In the genomic region with DNA sequence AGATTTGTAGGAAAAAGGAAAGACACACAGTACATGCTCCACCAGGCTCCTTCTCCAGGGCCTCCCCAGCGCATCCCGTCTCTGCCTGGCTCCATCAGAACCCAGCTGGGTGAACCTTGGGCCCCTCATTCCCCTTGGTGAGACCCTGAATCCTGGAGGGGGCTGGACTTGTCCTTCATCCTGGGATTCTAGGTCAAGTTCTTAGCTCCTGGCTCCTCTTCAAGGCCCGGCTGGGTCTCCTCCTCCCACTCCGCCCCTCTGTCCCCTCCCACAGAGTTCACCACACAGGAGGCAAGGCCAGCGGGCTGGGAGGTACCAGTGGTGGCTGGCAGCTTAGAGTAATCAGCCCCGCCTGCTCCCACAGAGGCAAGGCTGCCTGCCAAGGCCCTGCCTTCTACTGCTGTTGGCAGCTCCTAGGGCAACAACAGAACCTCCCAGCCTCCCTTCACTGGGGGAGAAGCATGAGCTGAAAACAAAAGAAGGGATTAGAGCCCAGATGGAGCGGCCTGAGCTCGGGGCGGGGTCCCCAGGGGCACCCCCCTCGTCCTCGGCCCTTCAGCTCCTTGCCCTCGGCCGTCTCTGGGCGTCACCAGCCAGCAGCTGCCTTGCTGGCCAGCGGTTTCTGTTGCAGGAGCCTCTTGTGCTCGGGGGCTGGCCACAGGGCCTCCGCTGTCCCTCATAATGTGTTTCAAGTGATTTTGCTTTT, we compare ENCODE assay signal across 8 cellular contexts. TPM values are rescaled to one million over a fixed set of nuclear protein-coding genes. Genes with fewer than 3 reads are reported as not detected.
DNase-seq lines count a peak whose midpoint lies in the region; ATAC-seq, FAIRE-seq and TF ChIP-seq lines count a peak whose summit lies in the region.

No MANE protein-coding gene starts in this region.

- H3K4me1 ChIP-seq in BE2C (peaks cover 8% of the 10 kb centered on the region), heart left ventricle (peaks cover 16 to 74% (median 47%) of the 10 kb centered on the region in 12 donors)

- H3K27ac ChIP-seq in angular gyrus (ENCODE audit: low read depth, low read length), result peak overlapping the region; percentile 93
- peak overlapping the region; percentile 85 to 99 (median 94) for H3K27ac ChIP-seq in heart left ventricle

- 13 to 22% (median 20%) methylated on average over 5 to 17 of the region's 17 CpGs for WGBS in heart left ventricle, 4 donors

- peak; percentile 91 to 95 (median 92) for ATAC-seq in heart left ventricle
- no peak for ATAC-seq in GM19035 (IDR thresholded peaks at IDR 0.05; ENCODE audit: unreplicated experiment)

- H3K27me3 ChIP-seq in BE2C, result no peaks in the 10 kb centered on the region
- no peaks in the 10 kb centered on the region for H3K27me3 ChIP-seq in heart left ventricle

- H3K36me3 ChIP-seq in BE2C, result no peaks in the 10 kb centered on the region
- no peaks in the 10 kb centered on the region for H3K36me3 ChIP-seq in heart left ventricle

- FAIRE-seq in H54 (lab: Jason Lieb, UNC) (no peak), GM19239 (lab: Jason Lieb, UNC) (no peak)

- H3K4me3 ChIP-seq in BE2C (ENCODE audit: low read depth, low read length), result no peak overlapping the region
- peak overlapping the region in 10 of 12 donors; percentile 14 to 51 (median 38) for H3K4me3 ChIP-seq in heart left ventricle

- H3K9me3 ChIP-seq in BE2C, result no peaks in the 10 kb centered on the region
- H3K9me3 ChIP-seq in heart left ventricle, result no peaks in the 10 kb centered on the region

- intact Hi-C loops in heart left ventricle (cut with DNase I), result loop anchor here in 7 of 10 donors (1.0 to 5.0 kb wide), 5 partner anchors 44 to 63 kb away; a partner anchor contains a TSS

- no peak for TF ChIP-seq CTCF in BE2C (IDR thresholded peaks at IDR 0.05; ENCODE audit: low read depth, low read length)
- no peak for TF ChIP-seq CTCF in heart left ventricle (IDR thresholded peaks at IDR 0.05)

- TF ChIP-seq POLR2A in H54 (IDR thresholded peaks at IDR 0.05; ENCODE audit: low read depth, low read length) (no peak), heart left ventricle (IDR thresholded peaks at IDR 0.05) (peak in 1 of 2 donors; percentile 74)

- DNase-seq in BE2C (peak; percentile 92), H54 (ENCODE audit: insufficient read length, low spot score) (peak; percentile 69), NCI-H460 (ENCODE audit: extremely low read depth, low read depth) (peak; percentile 90), heart left ventricle (peak; percentile 94 to 98 (median 96)), pons (ENCODE audit: low spot score) (peak; percentile 98), GM19239 (ENCODE audit: insufficient read length, low spot score) (no peak)

RNA-seq across cellular contexts. Expression of a gene that starts 49.4 kb away (rescaled TPM):
- polyA plus RNA-seq in BE2C (2012; ENCODE audit: insufficient read depth, insufficient read length, low read depth), result 217 TPM
- 368 and 369 TPM in 2 replicates for total RNA-seq in NCI-H460 (2014; rRNA removed; shearing (Covaris generic))
- 241 and 252 TPM in 2 replicates for polyA plus RNA-seq in NCI-H460 (2014; cell fraction: nucleus; rRNA removed)
- 100 to 1,000 TPM; 146 to 230 (median 176) TPM for total RNA-seq in heart left ventricle
- 100 to 1,000 TPM; 123 to 293 TPM for polyA plus RNA-seq in heart left ventricle
